Comparison of ENCODE assay signal across 33 cellular contexts in genomic region chrX:128216364-128216763, GRCh38.
"Had no signal": no experiment of that assay in that cellular context is flagged by ENCODE, and none has a peak within 500 bp of the region (broad histone marks: within the 10 kb centered on the region; RNA-seq: fewer than 3 reads in every experiment).

No MANE protein-coding gene starts in this region.

- FAIRE-seq: astrocyte, bronchial epithelial cell had no signal

- H3K36me3 ChIP-seq: adrenal gland, ascending aorta, brain microvascular endothelial cell, cardiac muscle cell had no signal

- ATAC-seq: activated naive CD4-positive, alpha-beta T cell treated with anti-CD3 and anti-CD28 coated beads, Interleukin-2, amount 50 U/mL, for 72 hours; activated naive CD8-positive, alpha-beta T cell treated with anti-CD3 and anti-CD28 coated beads, Interleukin-2, amount 50 U/mL, for 24 hours; activated T-cell treated with anti-CD3 and anti-CD28 coated beads, Interleukin-2, amount 50 U/mL, for 4 hours; activated T-cell treated with anti-CD3 and anti-CD28 coated beads, Interleukin-2, amount 50 U/mL, for 72 hours; activated T-helper 17 cell treated with anti-CD3 and anti-CD28 coated beads, Interleukin-2, amount 50 U/mL, for 72 hours; body of pancreas had no signal

- H3K27ac ChIP-seq: adrenal gland, ascending aorta, body of pancreas, brain microvascular endothelial cell, breast epithelium, cardiac muscle cell had no signal

- H3K4me3 ChIP-seq: adrenal gland, ascending aorta, body of pancreas, breast epithelium, cardiac muscle cell had no signal

- H3K4me1 ChIP-seq: adrenal gland, ascending aorta, body of pancreas, breast epithelium had no signal

- DNase-seq: activated effector memory CD4-positive, alpha-beta T cell treated with anti-CD3 and anti-CD28 coated beads, Interleukin-2, amount 50 U/mL, for 16 hours; activated effector memory CD4-positive, alpha-beta T cell treated with Interleukin-2 at 50 U/mL for 16 hours; activated gamma-delta T cell; activated gamma-delta T cell treated with Interleukin-2 at 50 U/mL for 16 hours; activated naive CD4-positive, alpha-beta T cell; activated naive CD4-positive, alpha-beta T cell treated with anti-CD3 and anti-CD28 coated beads for 36 hours; activated naive CD4-positive, alpha-beta T cell treated with anti-CD3 and anti-CD28 coated beads, Interleukin-2, amount 10 ng/mL, durations not matched to agents 7 days and 5 days; activated naive CD4-positive, alpha-beta T cell treated with anti-CD3 and anti-CD28 coated beads, Interleukin-2, amount 50 U/mL, for 16 hours; activated naive CD4-positive, alpha-beta T cell treated with Interleukin-2 at 50 U/mL for 16 hours; activated naive CD8-positive, alpha-beta T cell treated with anti-CD3 and anti-CD28 coated beads for 36 hours; activated naive CD8-positive, alpha-beta T cell treated with anti-CD3 and anti-CD28 coated beads, Interleukin-2, amount 10 ng/mL, durations not matched to agents 7 days and 5 days; activated naive CD8-positive, alpha-beta T cell treated with anti-CD3 and anti-CD28 coated beads, Interleukin-2, amount 50 U/mL, for 24 hours; activated T-cell treated with anti-CD3 and anti-CD28 coated beads, Interleukin-2, amount 50 U/mL, for 24 hours; activated T-cell treated with anti-CD3 and anti-CD28 coated beads, Interleukin-2, amount 50 U/mL, for 4 hours; activated T-cell treated with anti-CD3 and anti-CD28 coated beads, Interleukin-2, amount 50 U/mL, for 48 hours; activated T-cell treated with anti-CD3 and anti-CD28 coated beads, Interleukin-2, amount 50 U/mL, for 72 hours; adrenal gland; amniotic stem cell; amygdala; anterior cingulate cortex; aorta; body of pancreas; brain microvascular endothelial cell; caudate nucleus; central memory CD4-positive, alpha-beta T cell; cerebellar nuclear complex had no signal

- H3K9me3 ChIP-seq: adrenal gland, ascending aorta, body of pancreas had no signal

- H3K27me3 ChIP-seq: adrenal gland, ascending aorta, body of pancreas, brain microvascular endothelial cell, breast epithelium, cardiac muscle cell had no signal
